In the genomic region with DNA sequence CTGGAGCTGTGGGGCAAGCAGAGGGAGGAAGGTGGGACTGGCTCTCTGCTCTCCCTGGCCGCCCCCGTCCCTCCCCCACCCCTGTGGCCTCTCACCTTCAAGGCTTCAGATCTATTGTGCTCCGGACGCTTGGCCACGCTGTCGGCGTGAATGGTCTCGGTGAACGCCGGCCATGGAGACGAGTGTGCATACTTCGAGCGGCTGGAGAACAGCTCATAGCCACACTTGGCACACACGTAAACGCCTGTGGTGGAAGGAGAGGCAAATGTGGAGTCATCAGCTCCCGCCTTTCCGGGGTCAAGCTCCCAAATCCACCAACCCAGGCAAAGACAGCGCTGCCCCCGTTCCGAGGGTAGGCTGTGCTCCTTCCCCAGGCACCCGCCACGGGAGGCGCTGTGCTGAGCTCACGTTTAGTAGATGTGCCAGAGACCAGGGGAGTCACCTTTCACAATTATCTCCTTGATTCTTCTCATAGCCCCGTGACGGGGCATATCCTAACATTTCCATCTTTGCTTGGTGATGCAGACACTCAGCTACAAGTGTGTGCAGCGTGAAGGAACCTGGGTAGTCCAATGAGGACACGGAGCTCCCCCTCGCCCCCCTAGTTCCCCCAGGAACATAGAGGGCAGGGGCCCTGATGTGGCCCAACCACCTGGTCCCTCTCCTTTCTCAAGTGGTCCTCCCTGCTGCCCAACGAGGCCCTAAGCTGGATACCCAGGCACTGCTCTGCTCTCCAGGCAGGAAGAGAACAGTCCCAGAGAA, we compare ENCODE assay signal across 9 cellular contexts. TPM values are rescaled to one million over a fixed set of nuclear protein-coding genes. Genes with fewer than 3 reads are reported as not detected.
DNase-seq lines count a peak whose midpoint lies in the region; ATAC-seq and TF ChIP-seq lines count a peak whose summit lies in the region.
"Had no signal": no experiment of that assay in that cellular context is flagged by ENCODE, and none has a peak within 500 bp of the region (broad histone marks: within the 10 kb centered on the region; RNA-seq: fewer than 3 reads in every experiment).

No MANE protein-coding gene starts in this region.

- intact Hi-C loops in Right ventricle myocardium inferior (cut with DNase I) (no loop called here), left cardiac atrium (cut with DNase I) (no loop called here), left lung (cut with DNase I) (no loop called here)

- in situ Hi-C loops in GM13977 (cut with MboI; ENCODE audit: low pct_unique_long_range_greater_than_20kb, low sequenced_read_pairs, unreplicated experiment) = no loop called here

- H3K4me1 ChIP-seq in left lung = peaks cover 6 to 62% of the 10 kb centered on the region in 2 donors
- peaks cover 13 to 23% (median 16%) of the 10 kb centered on the region in 4 donors for H3K4me1 ChIP-seq in upper lobe of left lung

- no peaks in the 10 kb centered on the region for H3K9me3 ChIP-seq in left lung
- no peaks in the 10 kb centered on the region for H3K9me3 ChIP-seq in upper lobe of left lung

- H3K27ac ChIP-seq in left lung (peak overlapping the region; percentile 62 to 93), upper lobe of left lung (peak overlapping the region; percentile 80 to 96 (median 88))

- H3K36me3 ChIP-seq in left lung (peaks cover 0 to 50% of the 10 kb centered on the region in 2 donors), upper lobe of left lung (peaks cover 3 to 44% (median 37%) of the 10 kb centered on the region in 4 donors)

- H3K27me3 ChIP-seq in left lung = no peaks in the 10 kb centered on the region
- H3K27me3 ChIP-seq in upper lobe of left lung = no peaks in the 10 kb centered on the region

- no peak for TF ChIP-seq CTCF in left lung (IDR thresholded peaks at IDR 0.05)
- TF ChIP-seq CTCF in upper lobe of left lung (IDR thresholded peaks at IDR 0.05) = no peak
- no peak for TF ChIP-seq CTCF in GM13977 (IDR thresholded peaks at IDR 0.05; ENCODE audit: extremely low read depth, insufficient read depth, missing control alignments)

- TF ChIP-seq POLR2A in upper lobe of left lung (IDR thresholded peaks at IDR 0.05) = no peak

- 86 to 93% methylated on average over 29 to 30 of the region's 30 CpGs for WGBS in upper lobe of left lung, 2 donors

- H3K4me3 ChIP-seq in left lung = peak overlapping the region in 1 of 2 donors; percentile 72
- H3K4me3 ChIP-seq in upper lobe of left lung = peak overlapping the region in 2 of 4 donors; percentile 87 to 96

- ATAC-seq in Right ventricle myocardium inferior (no peak), left cardiac atrium (no peak), left lung (no peak), upper lobe of left lung (ENCODE audit: low FRiP score in 2 of 2) (no peak)
- no peak for ATAC-seq in activated naive CD4-positive, alpha-beta T cell treated with anti-CD3 and anti-CD28 coated beads, Interleukin-2, amount 50 U/mL, for 72 hours

- peak overlapping the region; percentile 84 to 90 for H3K27ac Mint-ChIP-seq in activated naive CD4-positive, alpha-beta T cell treated with anti-CD3 and anti-CD28 coated beads, Interleukin-2, amount 50 U/mL, for 72 hours

- DNase-seq in Right ventricle myocardium inferior (ENCODE audit: missing footprints) (peak; percentile 59), left cardiac atrium (no peak), left lung (no peak), upper lobe of left lung (no peak), HuH-7.5 (ENCODE audit: low spot score) (no peak), NCI-H1417 (lab: John Stamatoyannopoulos, UW) (no peak), GM13977 (ENCODE audit: low spot score) (no peak)
- DNase-seq in activated naive CD4-positive, alpha-beta T cell treated with anti-CD3 and anti-CD28 coated beads, Interleukin-2, amount 50 U/mL, for 72 hours (ENCODE audit: low spot score in 2 of 2) = no peak

- peaks cover 0 to 11% of the 10 kb centered on the region in 2 donors for H3K36me3 Mint-ChIP-seq in activated naive CD4-positive, alpha-beta T cell treated with anti-CD3 and anti-CD28 coated beads, Interleukin-2, amount 50 U/mL, for 72 hours

- H3K9me3 Mint-ChIP-seq in activated naive CD4-positive, alpha-beta T cell treated with anti-CD3 and anti-CD28 coated beads, Interleukin-2, amount 50 U/mL, for 72 hours = no peaks in the 10 kb centered on the region

- no peak for TF ChIP-seq EP300 in upper lobe of left lung (IDR thresholded peaks at IDR 0.05)

RNA-seq across cellular contexts. Expression of a gene that starts 1.7 kb away (rescaled TPM):
- total RNA-seq in Right ventricle myocardium inferior (25.3 TPM), left cardiac atrium (10 to 100 TPM; 23.6 to 30.8 TPM), left lung (10 to 100 TPM; 26.1 to 66.7 TPM), upper lobe of left lung (10 to 100 TPM; 18.2 to 45.3 (median 31.9) TPM)
- total RNA-seq in activated naive CD4-positive, alpha-beta T cell treated with anti-CD3 and anti-CD28 coated beads, Interleukin-2, amount 50 U/mL, for 72 hours = 10 to 100 TPM; 17.3 to 41.7 TPM

RNA-seq across cellular contexts. Expression of a gene that starts 13.1 kb away (rescaled TPM):
- total RNA-seq in Right ventricle myocardium inferior (271 TPM), left cardiac atrium (10 to 100 TPM; 33.4 to 78.2 TPM), left lung (under 1 TPM in 1 of 2 donors, not detected in 1; 0.13 TPM), upper lobe of left lung (not detected)
- not detected for total RNA-seq in activated naive CD4-positive, alpha-beta T cell treated with anti-CD3 and anti-CD28 coated beads, Interleukin-2, amount 50 U/mL, for 72 hours

RNA-seq across cellular contexts. Expression of a gene that starts 18.0 kb away (rescaled TPM):
- total RNA-seq in Right ventricle myocardium inferior = 737 TPM
- total RNA-seq in left cardiac atrium = 100 to 1,000 TPM; 411 to 435 TPM
- total RNA-seq in activated naive CD4-positive, alpha-beta T cell treated with anti-CD3 and anti-CD28 coated beads, Interleukin-2, amount 50 U/mL, for 72 hours = 10 to 100 TPM; 63.4 to 98.8 TPM
- total RNA-seq in left lung = 100 to 1,000 TPM in 1 of 2 donors, 10 to 100 TPM in 1; 97.8 to 102 TPM
- total RNA-seq in upper lobe of left lung = 100 to 1,000 TPM in 4 of 6 donors, 10 to 100 TPM in 2; 76.5 to 245 (median 107) TPM

RNA-seq across cellular contexts. Expression of a gene that starts 23.1 kb away (rescaled TPM):
- total RNA-seq in Right ventricle myocardium inferior (not detected), left cardiac atrium (not detected), left lung (1 to 10 TPM in 1 of 2 donors, not detected in 1; 1.4 TPM), upper lobe of left lung (1 to 10 TPM in 2 of 6 donors, under 1 TPM in 2, not detected in 2; 0.44 to 4.0 (median 0.95) TPM)
- not detected for total RNA-seq in activated naive CD4-positive, alpha-beta T cell treated with anti-CD3 and anti-CD28 coated beads, Interleukin-2, amount 50 U/mL, for 72 hours
- total RNA-seq: activated CD8-positive, alpha-beta memory T cell treated with anti-CD3 and anti-CD28 coated beads for 36 hours had no signal

RNA-seq across cellular contexts. Expression of a gene that starts 23.3 kb away (rescaled TPM):
- total RNA-seq in Right ventricle myocardium inferior = 907 TPM
- total RNA-seq in left cardiac atrium = 1,000 to 10,000 TPM; 1,152 to 1,209 TPM
- 1,000 to 10,000 TPM; 5,211 to 5,668 TPM for total RNA-seq in activated naive CD4-positive, alpha-beta T cell treated with anti-CD3 and anti-CD28 coated beads, Interleukin-2, amount 50 U/mL, for 72 hours
- total RNA-seq in left lung = 1,000 to 10,000 TPM; 1,832 to 2,162 TPM
- 1,000 to 10,000 TPM; 1,128 to 1,943 (median 1,579) TPM for total RNA-seq in upper lobe of left lung

Comparison
In these comparisons a context has a peak if more than half of its experiments do, and no peak if none do; other contexts are left out.
1. RNA of a gene that starts 13.1 kb away (total RNA-seq): 271 TPM in Right ventricle myocardium inferior (single experiment) and 33.4 to 78.2 TPM in left cardiac atrium; 0.13 TPM in left lung, not detected in activated naive CD4-positive, alpha-beta T cell treated with anti-CD3 and anti-CD28 coated beads, Interleukin-2, amount 50 U/mL, for 72 hours and not detected in upper lobe of left lung; every median in the first group is over 10 times any median in the second.